In genomic region chr17:29906969-29907368, GRCh38 we compare ENCODE assay signal across 37 cellular contexts. TPM values are rescaled to one million over a fixed set of nuclear protein-coding genes. Genes with fewer than 3 reads are reported as not detected.
DNase-seq lines count a peak whose midpoint lies in the region; ATAC-seq, FAIRE-seq and TF ChIP-seq lines count a peak whose summit lies in the region.
"Had no signal": no experiment of that assay in that cellular context is flagged by ENCODE, and none has a peak within 500 bp of the region (broad histone marks: within the 10 kb centered on the region; RNA-seq: fewer than 3 reads in every experiment).

No MANE protein-coding gene starts in this region.

- peak overlapping the region; percentile 80 for H3K4me3 Mint-ChIP-seq in endothelial cell (ENCODE audit: unreplicated experiment)
- H3K4me3 Mint-ChIP-seq: B cell; CD14-positive monocyte; CD4-positive, alpha-beta memory T cell; CD4-positive, alpha-beta T cell; CD4-positive, CD25-positive, alpha-beta regulatory T cell; CD8-positive, alpha-beta memory T cell; CD8-positive, alpha-beta T cell had no signal

- no peaks in the 10 kb centered on the region for H3K9me1 ChIP-seq in K562 (ENCODE audit: control insufficient read depth, insufficient read depth, low read length)

- H3K36me3 ChIP-seq in HEK293 (ENCODE audit: control insufficient read depth in 2 of 2, insufficient read depth in 1 of 2, low read length in 2 of 2): no peaks in the 10 kb centered on the region
- H3K36me3 ChIP-seq in K562 (ENCODE audit: control insufficient read depth, insufficient read depth, low read length): no peaks in the 10 kb centered on the region
- H3K36me3 ChIP-seq in mucosa of descending colon (ENCODE audit: low read depth): no peaks in the 10 kb centered on the region
- H3K36me3 ChIP-seq in heart right ventricle: no peaks in the 10 kb centered on the region
- H3K36me3 ChIP-seq: BE2C had no signal

- no peaks in the 10 kb centered on the region for H3K9me3 Mint-ChIP-seq in endothelial cell (ENCODE audit: unreplicated experiment)
- H3K9me3 Mint-ChIP-seq: CD4-positive, alpha-beta memory T cell; CD8-positive, alpha-beta T cell had no signal

- H3K4me1 ChIP-seq in HEK293 (ENCODE audit: control insufficient read depth, insufficient read depth, low read length) (no peaks in the 10 kb centered on the region), K562 (replicated peaks in 1 of 2; ENCODE audit: control insufficient read depth in 2 of 2, insufficient read depth in 2 of 2, low read length in 2 of 2) (no peaks in the 10 kb centered on the region), mucosa of descending colon (ENCODE audit: low read depth) (no peaks in the 10 kb centered on the region), heart right ventricle (peaks cover 0 to 9% (median 0%) of the 10 kb centered on the region in 9 donors)
- H3K4me1 ChIP-seq: A549; BE2C; BLaER1; BLaER1 treated with 17β-estradiol and CSF1 and Interleukin-3, amounts not matched to agents 10 nM and 100 nM; Caco-2 had no signal

- H4K20me1 ChIP-seq in K562 (replicated peaks; ENCODE audit: control insufficient read depth, insufficient read depth, low read length): no peaks in the 10 kb centered on the region

- TF ChIP-seq RAD21 in K562 (CRISPR knock-in tag; conservative IDR thresholded peaks at IDR 0.05 in 1 of 2, IDR thresholded peaks at IDR 0.05 in 1 of 2): no peak

- no peak for ATAC-seq in K562
- ATAC-seq in mucosa of descending colon: no peak
- ATAC-seq in heart right ventricle: no peak
- ATAC-seq: A549; CD8-positive, alpha-beta T cell had no signal

- H3K79me2 ChIP-seq in K562 (ENCODE audit: control insufficient read depth, insufficient read depth, low read length): 0 out of 3 replicates have a peak, but pooled peaks cover 5% of the 10 kb centered on the region

- no peak for TF ChIP-seq EP300 in K562 (IDR thresholded peaks at IDR 0.05; ENCODE audit: low read length)

- H3K36me3 Mint-ChIP-seq in endothelial cell (ENCODE audit: low read depth, unreplicated experiment): peaks cover 20% of the 10 kb centered on the region
- H3K36me3 Mint-ChIP-seq: CD4-positive, CD25-positive, alpha-beta regulatory T cell had no signal

- CTCF ChIA-PET in HEK293 (lab: Yijun Ruan, JAX) (interaction anchor here (0.7 to 2.1 kb wide), 3 partner anchors 24 to 182 kb away, joined by 3 to 13 read pairs (median 3); no protein-coding TSS in a partner anchor), K562 (lab: Yijun Ruan, JAX; ENCODE audit: low intra/inter-chr PET ratio) (interaction anchor here (0.6 kb wide), 1 partner anchor 86 kb away, joined by 6 read pairs; no protein-coding TSS in a partner anchor)

- H3K4me3 ChIP-seq in HEK293 (ENCODE audit: low read depth, low read length): no peak overlapping the region
- H3K4me3 ChIP-seq in K562: no peak overlapping the region
- no peak overlapping the region for H3K4me3 ChIP-seq in mucosa of descending colon
- no peak overlapping the region for H3K4me3 ChIP-seq in heart right ventricle
- H3K4me3 ChIP-seq: A549, BLaER1 had no signal

- in situ Hi-C loops in K562 (cut with MboI): no loop called here

- no peak overlapping the region for H3K27ac ChIP-seq in HEK293 (ENCODE audit: extremely low read depth, low read depth, low read length)
- H3K27ac ChIP-seq in K562 (ENCODE audit: extremely low read depth, low read depth, low read length): no peak overlapping the region
- H3K27ac ChIP-seq in heart right ventricle: no peak overlapping the region
- H3K27ac ChIP-seq: 22Rv1; A549; BLaER1; BLaER1 treated with 17β-estradiol and CSF1 and Interleukin-3, amounts not matched to agents 10 nM and 100 nM; C4-2B had no signal

- no peak for TF ChIP-seq CTCF in HEK293 (tag by site-specific recombination; IDR thresholded peaks at IDR 0.05)
- TF ChIP-seq CTCF in K562 (IDR thresholded peaks at IDR 0.05 in 2 of 3, conservative IDR thresholded peaks at IDR 0.05 in 1 of 3; ENCODE audit: insufficient read depth in 2 of 3, low read depth in 1 of 3, low read length in 3 of 3): no peak
- no peak for TF ChIP-seq CTCF in endothelial cell (IDR thresholded peaks at IDR 0.05; ENCODE audit: unreplicated experiment)
- no peak for TF ChIP-seq CTCF in mucosa of descending colon (IDR thresholded peaks at IDR 0.05)
- TF ChIP-seq CTCF in heart right ventricle (IDR thresholded peaks at IDR 0.05): no peak

- no peak overlapping the region for H3K27ac Mint-ChIP-seq in endothelial cell (ENCODE audit: unreplicated experiment)
- H3K27ac Mint-ChIP-seq: B cell; CD4-positive, alpha-beta T cell; CD8-positive, alpha-beta T cell had no signal

- H3K4me1 Mint-ChIP-seq in endothelial cell (ENCODE audit: unreplicated experiment): no peaks in the 10 kb centered on the region

- H3K27me3 Mint-ChIP-seq in endothelial cell (ENCODE audit: unreplicated experiment): no peaks in the 10 kb centered on the region
- H3K27me3 Mint-ChIP-seq: B cell; CD4-positive, alpha-beta memory T cell; CD4-positive, alpha-beta T cell; CD4-positive, CD25-positive, alpha-beta regulatory T cell; CD8-positive, alpha-beta memory T cell had no signal

- DNase-seq in K562 (ENCODE audit: extremely low read depth in 1 of 4, low spot score in 3 of 4) (no peak), endothelial cell (ENCODE audit: low spot score) (no peak), NCI-H226 (no peak), mucosa of descending colon (no peak), heart right ventricle (no peak)
- DNase-seq: 8988T; ACHN; AML-193; BE2C; C1 segment of cervical spinal cord; Caco-2; Calu3; CD4-positive, alpha-beta memory T cell; CD4-positive, alpha-beta T cell; CD4-positive, CD25-positive, alpha-beta regulatory T cell; CD8-positive, alpha-beta memory T cell; CD8-positive, alpha-beta T cell; COR-L47; DMS 273 treated with DMSO at 0.1 percent for 48 hours; DMS153; DMS53; DMS79; DMS79 treated with DMSO at 0.1 percent for 48 hours; DND-41; EL had no signal

- intact Hi-C loops in K562 (cut with micrococcal nuclease): no loop called here
- intact Hi-C loops in mucosa of descending colon (cut with DNase I, micrococcal nuclease): no loop called here
- intact Hi-C loops in heart right ventricle (cut with DNase I): no loop called here

- H3K4me2 ChIP-seq in K562 (ENCODE audit: insufficient read depth, low read length): no peak overlapping the region
- H3K4me2 ChIP-seq: A549; BLaER1; BLaER1 treated with 17β-estradiol and CSF1 and Interleukin-3, amounts not matched to agents 10 nM and 100 nM had no signal

- H3K9me3 ChIP-seq in HEK293 (ENCODE audit: control insufficient read depth, insufficient read depth, low read depth, low read length) (no peaks in the 10 kb centered on the region), K562 (replicated peaks; ENCODE audit: control insufficient read depth, insufficient read depth, low read depth, low read length) (no peaks in the 10 kb centered on the region; the same call in 1 of the 2 replicates), mucosa of descending colon (no peaks in the 10 kb centered on the region), heart right ventricle (peaks cover 0 to 10% (median 0%) of the 10 kb centered on the region in 11 donors)
- H3K9me3 ChIP-seq: BE2C had no signal

- no peak overlapping the region for H2AFZ ChIP-seq in K562 (ENCODE audit: low read depth, low read length)

- WGBS in K562 (ENCODE audit: insufficient coverage, low coverage, missing lambda C conversion rate): 38% methylated on average over 2 of the region's 2 CpGs
- 96 to 97% methylated on average over 2 of the region's 2 CpGs for WGBS in heart right ventricle, 2 donors

- FAIRE-seq in K562 (lab: Jason Lieb, UNC): no peak
- FAIRE-seq: A204.1, A549, D721Med had no signal

- BruUV-seq in K562 (replicated peaks; lab: Mats Ljungman, UMichigan): no TSS peak

- no peak for TF ChIP-seq POLR2A in K562 (conservative IDR thresholded peaks at IDR 0.05)

- no peak overlapping the region for H3K9ac ChIP-seq in K562 (ENCODE audit: insufficient read depth in 1 of 2, low read depth in 2 of 2, low read length in 2 of 2)
- H3K9ac ChIP-seq: BLaER1; BLaER1 treated with 17β-estradiol and CSF1 and Interleukin-3, amounts not matched to agents 10 nM and 100 nM had no signal

- H3K27me3 ChIP-seq in K562 (ENCODE audit: control insufficient read depth in 2 of 2, insufficient read depth in 2 of 2, low read length in 2 of 2) (no peaks in the 10 kb centered on the region), heart right ventricle (no peaks in the 10 kb centered on the region)
- H3K27me3 ChIP-seq: BE2C; BLaER1; BLaER1 treated with 17β-estradiol and CSF1 and Interleukin-3, amounts not matched to agents 10 nM and 100 nM had no signal

- POLR2A ChIA-PET in HEK293 (lab: Yijun Ruan, JAX) (interaction anchor here (0.7 kb wide), 1 partner anchor 107 kb away, joined by 3 read pairs; no protein-coding TSS in a partner anchor), K562 (lab: Yijun Ruan, JAX) (interaction anchor here (0.8 kb wide), 1 partner anchor 975 kb away, joined by 4 read pairs; no protein-coding TSS in a partner anchor)

RNA-seq across cellular contexts. Expression of gene SSH2, which starts 23.1 kb away (rescaled TPM):
- 26.8 and 53.5 TPM in 2 replicates for total RNA-seq in K562 (2011; cell fraction: chromatin; rRNA removed; ENCODE audit: low replicate concordance)
- 14.3 and 17.4 TPM in 2 replicates for total RNA-seq in K562 (2011; cell fraction: nucleolus; rRNA removed)
- total RNA-seq in K562 (2011; cell fraction: nucleoplasm; rRNA removed): 40.3 and 94.6 TPM in 2 replicates
- total RNA-seq in K562 (2014; rRNA removed) (5.2 and 6.8 TPM in 2 replicates), K562 (2014; rRNA removed; fragmentation: Illumina TruSeq; extraction: Trizol) (6.9 and 7.7 TPM in 2 replicates), K562 (2015; rRNA removed; fragmentation: Illumina TruSeq; extraction: Trizol) (12.1 and 12.2 TPM in 2 replicates), K562 (2021) (13.6 and 16.1 TPM in 2 replicates), endothelial cell (ENCODE audit: unreplicated experiment) (81.2 TPM), mucosa of descending colon (10 to 100 TPM; 32.1 to 47.8 (median 40.8) TPM), heart right ventricle (10 to 100 TPM; 28.3 to 42.9 (median 35.8) TPM)
- polyA plus RNA-seq in K562 (2011; rRNA removed) (6.7 and 13.2 TPM in 2 replicates), K562 (2014; fragmentation: Illumina TruSeq; extraction: Trizol) (14.3 and 15.6 TPM in 2 replicates), K562 (2014; fragmentation: Nextera tagmentation; extraction: Ambion mirVana) (1 to 10 TPM; 3.9 to 6.2 TPM), K562 (2014; rRNA removed) (10.2 and 13.0 TPM in 2 replicates), heart right ventricle (10 to 100 TPM; 17.9 to 18.0 TPM)
- polyA plus RNA-seq in K562 (2011; cell fraction: cytosol; rRNA removed): 9.3 and 14.7 TPM in 2 replicates
- 8.4 and 11.6 TPM in 2 replicates for polyA plus RNA-seq in K562 (2011; cell fraction: nucleus; rRNA removed)
- polyA plus RNA-seq in K562 (2012): 16.6 and 20.6 TPM in 2 replicates
- polyA minus RNA-seq in K562 (2011; rRNA and poly(A)+ RNA removed): 17.0 and 30.7 TPM in 2 replicates
- polyA minus RNA-seq in K562 (2011; cell fraction: cytosol; rRNA and poly(A)+ RNA removed): 5.9 and 15.7 TPM in 2 replicates
- 10.5 and 11.6 TPM in 2 replicates for polyA minus RNA-seq in K562 (2011; cell fraction: nucleus; rRNA and poly(A)+ RNA removed)

RNA-seq across cellular contexts. Expression of gene EFCAB5, which starts 34.5 kb away (rescaled TPM):
- total RNA-seq in K562 (2011; cell fraction: chromatin; rRNA removed; ENCODE audit: low replicate concordance): not detected in 2 replicates
- total RNA-seq in K562 (2011; cell fraction: nucleolus; rRNA removed): not detected in 2 replicates
- not detected in 2 replicates for total RNA-seq in K562 (2011; cell fraction: nucleoplasm; rRNA removed)
- not detected in 2 replicates for total RNA-seq in K562 (2014; rRNA removed)
- total RNA-seq in K562 (2014; rRNA removed; fragmentation: Illumina TruSeq; extraction: Trizol): not detected in 2 replicates
- not detected in 2 replicates for total RNA-seq in K562 (2015; rRNA removed; fragmentation: Illumina TruSeq; extraction: Trizol)
- total RNA-seq in K562 (2021): not detected in 2 replicates
- not detected in 2 replicates for polyA plus RNA-seq in K562 (2011; rRNA removed)
- polyA plus RNA-seq in K562 (2011; cell fraction: cytosol; rRNA removed): 0.03 TPM in 1 of 2 replicates, not detected in the other
- polyA plus RNA-seq in K562 (2011; cell fraction: nucleus; rRNA removed): not detected in 2 replicates
- polyA plus RNA-seq in K562 (2012): 0.10 TPM in 1 of 2 replicates, not detected in the other
- polyA plus RNA-seq in K562 (2014; fragmentation: Illumina TruSeq; extraction: Trizol): 0.03 TPM in 1 of 2 replicates, not detected in the other
- under 1 TPM; 0.06 to 0.11 TPM for polyA plus RNA-seq in K562 (2014; fragmentation: Nextera tagmentation; extraction: Ambion mirVana)
- 0.04 TPM in 1 of 2 replicates, not detected in the other for polyA plus RNA-seq in K562 (2014; rRNA removed)
- not detected in 2 replicates for polyA minus RNA-seq in K562 (2011; rRNA and poly(A)+ RNA removed)
- not detected in 2 replicates for polyA minus RNA-seq in K562 (2011; cell fraction: cytosol; rRNA and poly(A)+ RNA removed)
- not detected in 2 replicates for polyA minus RNA-seq in K562 (2011; cell fraction: nucleus; rRNA and poly(A)+ RNA removed)
- 0.26 TPM for total RNA-seq in endothelial cell (ENCODE audit: unreplicated experiment)
- 1 to 10 TPM; 1.0 to 4.1 (median 2.4) TPM for total RNA-seq in mucosa of descending colon
- total RNA-seq in heart right ventricle: under 1 TPM in 2 of 10 donors, not detected in 8; 0.23 to 0.52 TPM
- polyA plus RNA-seq in heart right ventricle: under 1 TPM; 0.06 to 0.07 TPM
- total RNA-seq: A172 had no signal
- polyA plus RNA-seq: BJ, CD14-positive monocyte had no signal

Comparison
In these comparisons a context has a peak if more than half of its experiments do, and no peak if none do; other contexts are left out.
1. Of the 44 proteins assayed by ChIP-seq in both K562 and HEK293: peak only in K562: none; only in HEK293: none; in both: ZNF146; in neither: 43.